8 cellular contexts compared by ENCODE assay signal in the genomic region with DNA sequence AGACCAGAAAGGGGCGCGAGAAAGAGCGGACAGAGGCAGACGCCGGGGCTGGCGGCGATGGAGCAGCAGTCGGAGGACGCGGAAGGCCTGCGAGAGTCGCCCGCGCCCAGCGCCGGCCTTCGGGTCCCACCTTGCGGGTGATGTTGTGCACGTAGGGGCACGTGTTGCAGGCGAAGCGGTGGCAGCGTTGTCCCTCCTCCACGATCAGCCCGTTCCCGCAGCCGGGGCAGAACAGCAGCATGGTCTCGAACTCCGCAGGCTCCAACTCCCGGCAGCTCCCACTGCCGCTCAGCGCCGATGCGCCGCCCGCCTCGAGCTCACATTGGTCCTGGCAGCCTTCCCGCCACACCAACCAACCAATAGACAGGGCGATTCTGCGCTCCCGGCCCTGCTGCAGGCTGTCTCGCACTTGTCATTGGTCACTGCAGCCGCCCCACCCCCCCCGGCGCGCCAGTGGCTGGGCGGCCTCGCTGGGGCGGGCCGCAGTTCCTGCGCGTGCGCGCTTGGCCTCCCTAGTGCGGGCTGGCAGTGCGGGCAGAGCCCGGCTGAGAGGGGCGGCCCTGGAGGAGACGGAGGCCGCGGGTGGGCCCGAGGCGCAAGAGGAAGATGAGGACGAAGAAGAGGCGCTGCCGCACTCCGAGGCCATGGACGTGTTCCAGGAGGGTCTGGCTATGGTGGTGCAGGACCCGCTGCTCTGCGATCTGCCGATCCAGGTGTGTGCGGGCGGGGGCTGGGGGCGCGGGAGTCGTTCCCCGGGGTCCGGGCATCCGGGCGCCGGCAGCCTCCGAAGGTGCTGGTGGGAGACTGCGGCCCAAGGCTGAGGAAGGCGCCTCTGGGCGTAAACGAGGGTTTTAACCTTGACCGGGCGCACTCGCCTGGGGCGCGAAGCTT. TPM values are rescaled to one million over a fixed set of nuclear protein-coding genes. Genes with fewer than 3 reads are reported as not detected.
DNase-seq lines count a peak whose midpoint lies in the region; ATAC-seq and TF ChIP-seq lines count a peak whose summit lies in the region.

TSS of gene POLR3K (minus strand) at position 263 of the 891 bp plus-strand sequence. CDS start at position 241, 22 bp downstream.
TSS of gene SNRNP25 (plus strand) at position 483 of the 891 bp plus-strand sequence. CDS start at position 672, 189 bp downstream.

- peak; percentile 96 for DNase-seq in ELR (ENCODE audit: low read depth)
- peak; percentile 100 for DNase-seq in H7
- peak; percentile 97 for DNase-seq in M059J (ENCODE audit: low read depth)
- DNase-seq in activated T-helper 9 cell treated with anti-CD3 and anti-CD28 coated beads, Interleukin-2, amount 50 U/mL, for 16 hours (ENCODE audit: low read depth) = peak; percentile 93
- DNase-seq in fibroblast of the conjunctiva (ENCODE audit: low read depth) = peak; percentile 98
- peak; percentile 98 for DNase-seq in stimulated activated naive CD8-positive, alpha-beta T cell treated with anti-CD3 and anti-CD28 coated beads, Interleukin-15, amount 100 ng/mL, for 72 hours

- H3K27me3 ChIP-seq in H7 (ENCODE audit: control insufficient read depth, insufficient read depth, low read length) (no peaks in the 10 kb centered on the region), neural cell (ENCODE audit: insufficient read depth, low read depth, low read length) (no peaks in the 10 kb centered on the region)

- H3K9me3 Mint-ChIP-seq in stimulated activated naive CD8-positive, alpha-beta T cell treated with anti-CD3 and anti-CD28 coated beads, Interleukin-15, amount 100 ng/mL, for 72 hours = no peaks in the 10 kb centered on the region

- H3K9me3 ChIP-seq in neural cell (ENCODE audit: low read length) = no peaks in the 10 kb centered on the region

- H3K79me2 ChIP-seq in neural cell (replicated peaks; ENCODE audit: insufficient read depth, low read length) = peaks cover 10% of the 10 kb centered on the region

- peaks cover 35% of the 10 kb centered on the region for H3K4me1 Mint-ChIP-seq in stimulated activated naive CD8-positive, alpha-beta T cell treated with anti-CD3 and anti-CD28 coated beads, Interleukin-15, amount 100 ng/mL, for 72 hours

- H3K36me3 ChIP-seq in H7 (replicated peaks; ENCODE audit: control insufficient read depth, insufficient read depth, low read length) = peaks cover 26% of the 10 kb centered on the region
- H3K36me3 ChIP-seq in neural cell (ENCODE audit: insufficient read depth, low read length) = no peaks in the 10 kb centered on the region

- peak within 1 kb of the TSS; percentile 28 for H3K27ac ChIP-seq in neural cell (ENCODE audit: low read length)

- H3K27me3 Mint-ChIP-seq in stimulated activated naive CD8-positive, alpha-beta T cell treated with anti-CD3 and anti-CD28 coated beads, Interleukin-15, amount 100 ng/mL, for 72 hours = no peaks in the 10 kb centered on the region

- peak within 1 kb of the TSS; percentile 91 to 100 for H3K4me3 Mint-ChIP-seq in stimulated activated naive CD8-positive, alpha-beta T cell treated with anti-CD3 and anti-CD28 coated beads, Interleukin-15, amount 100 ng/mL, for 72 hours

- peak within 1 kb of the TSS; percentile 78 for H3K4me2 ChIP-seq in neural cell (ENCODE audit: low read length)

- peak; percentile 22 for TF ChIP-seq CTCF in neural cell (IDR thresholded peaks at IDR 0.05; ENCODE audit: poor library complexity, severe bottlenecking)

- H2AFZ ChIP-seq in neural cell (ENCODE audit: low read depth, low read length) = peak within 1 kb of the TSS; percentile 90

- H4K20me1 ChIP-seq in neural cell (ENCODE audit: insufficient read depth) = no peaks in the 10 kb centered on the region

- no peaks in the 10 kb centered on the region for H3F3A ChIP-seq in neural cell (ENCODE audit: insufficient read depth, low read length, poor library complexity, severe bottlenecking)

- TF ChIP-seq RAD21 in neural cell (conservative IDR thresholded peaks at IDR 0.05) = no peak

- no peak for TF ChIP-seq EP300 in neural cell (conservative IDR thresholded peaks at IDR 0.05; ENCODE audit: poor library complexity, severe bottlenecking)

- H3K4me3 ChIP-seq in H7 (ENCODE audit: insufficient read depth, low read depth, low read length) (peak within 1 kb of the TSS; percentile 93), neural cell (ENCODE audit: low read length) (peak within 1 kb of the TSS; percentile 97)

- H3K9ac ChIP-seq in neural cell (ENCODE audit: low read length) = peak within 1 kb of the TSS; percentile 74

- peak within 1 kb of the TSS; percentile 96 to 98 for H3K27ac Mint-ChIP-seq in stimulated activated naive CD8-positive, alpha-beta T cell treated with anti-CD3 and anti-CD28 coated beads, Interleukin-15, amount 100 ng/mL, for 72 hours

- H3K9me2 ChIP-seq in neural cell (ENCODE audit: insufficient read depth, low read length) = no peaks in the 10 kb centered on the region

- TF ChIP-seq POLR2A in Raji (IDR thresholded peaks at IDR 0.05; ENCODE audit: insufficient read depth, low read depth, low read length) = peak; percentile 94

- ATAC-seq in stimulated activated naive CD8-positive, alpha-beta T cell treated with anti-CD3 and anti-CD28 coated beads, Interleukin-15, amount 100 ng/mL, for 72 hours = peak; percentile 98

TF ChIP-seq in neural cell, 6 proteins besides CTCF, POLR2A, EP300 and RAD21:
- TF ChIP-seq POLR2AphosphoS5 (IDR thresholded peaks at IDR 0.05) (peak; percentile 80), EZH2 (IDR thresholded peaks at IDR 0.05; ENCODE audit: borderline replicate concordance, insufficient read depth, low read length, poor library complexity, severe bottlenecking) (no peak), TAF1 (IDR thresholded peaks at IDR 0.05; ENCODE audit: low read depth) (peak; percentile 34), MXI1 (conservative IDR thresholded peaks at IDR 0.05; ENCODE audit: poor library complexity, severe bottlenecking) (peak; percentile 97), SMC3 (conservative IDR thresholded peaks at IDR 0.05; ENCODE audit: poor library complexity) (peak; percentile 28)
- TF ChIP-seq, protein P1, sequence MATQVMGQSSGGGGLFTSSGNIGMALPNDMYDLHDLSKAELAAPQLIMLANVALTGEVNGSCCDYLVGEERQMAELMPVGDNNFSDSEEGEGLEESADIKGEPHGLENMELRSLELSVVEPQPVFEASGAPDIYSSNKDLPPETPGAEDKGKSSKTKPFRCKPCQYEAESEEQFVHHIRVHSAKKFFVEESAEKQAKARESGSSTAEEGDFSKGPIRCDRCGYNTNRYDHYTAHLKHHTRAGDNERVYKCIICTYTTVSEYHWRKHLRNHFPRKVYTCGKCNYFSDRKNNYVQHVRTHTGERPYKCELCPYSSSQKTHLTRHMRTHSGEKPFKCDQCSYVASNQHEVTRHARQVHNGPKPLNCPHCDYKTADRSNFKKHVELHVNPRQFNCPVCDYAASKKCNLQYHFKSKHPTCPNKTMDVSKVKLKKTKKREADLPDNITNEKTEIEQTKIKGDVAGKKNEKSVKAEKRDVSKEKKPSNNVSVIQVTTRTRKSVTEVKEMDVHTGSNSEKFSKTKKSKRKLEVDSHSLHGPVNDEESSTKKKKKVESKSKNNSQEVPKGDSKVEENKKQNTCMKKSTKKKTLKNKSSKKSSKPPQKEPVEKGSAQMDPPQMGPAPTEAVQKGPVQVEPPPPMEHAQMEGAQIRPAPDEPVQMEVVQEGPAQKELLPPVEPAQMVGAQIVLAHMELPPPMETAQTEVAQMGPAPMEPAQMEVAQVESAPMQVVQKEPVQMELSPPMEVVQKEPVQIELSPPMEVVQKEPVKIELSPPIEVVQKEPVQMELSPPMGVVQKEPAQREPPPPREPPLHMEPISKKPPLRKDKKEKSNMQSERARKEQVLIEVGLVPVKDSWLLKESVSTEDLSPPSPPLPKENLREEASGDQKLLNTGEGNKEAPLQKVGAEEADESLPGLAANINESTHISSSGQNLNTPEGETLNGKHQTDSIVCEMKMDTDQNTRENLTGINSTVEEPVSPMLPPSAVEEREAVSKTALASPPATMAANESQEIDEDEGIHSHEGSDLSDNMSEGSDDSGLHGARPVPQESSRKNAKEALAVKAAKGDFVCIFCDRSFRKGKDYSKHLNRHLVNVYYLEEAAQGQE (IDR thresholded peaks at IDR 0.05; ENCODE audit: borderline replicate concordance) = peak; percentile 72

RNA-seq across cellular contexts. Expression of gene POLR3K, which starts in this region (rescaled TPM):
- 11.0 and 13.5 TPM in 2 replicates for total RNA-seq in H7 (2014; rRNA removed; shearing (Covaris generic))
- total RNA-seq in M059J (2014; rRNA removed; shearing (Covaris generic)) = 8.3 and 11.2 TPM in 2 replicates
- polyA plus RNA-seq in neural cell = 7.1 and 7.5 TPM in 2 replicates
- polyA minus RNA-seq in neural cell = 2.2 and 2.4 TPM in 2 replicates

RNA-seq across cellular contexts. Expression of gene SNRNP25, which starts in this region (rescaled TPM):
- 39.5 and 52.9 TPM in 2 replicates for total RNA-seq in H7 (2014; rRNA removed; shearing (Covaris generic))
- 49.5 and 50.4 TPM in 2 replicates for total RNA-seq in M059J (2014; rRNA removed; shearing (Covaris generic))
- polyA plus RNA-seq in neural cell = 45.3 and 46.4 TPM in 2 replicates
- polyA minus RNA-seq in neural cell = 16.3 and 18.3 TPM in 2 replicates

Comparison
In these comparisons a context has a peak if more than half of its experiments do, and no peak if none do; other contexts are left out.
1. Peak in every context shown above with its lines: DNase-seq, ATAC-seq, H3K4me3 ChIP-seq and H3K27ac ChIP-seq.